Comparison of ENCODE assay signal across 1 cellular context in the genomic region with DNA sequence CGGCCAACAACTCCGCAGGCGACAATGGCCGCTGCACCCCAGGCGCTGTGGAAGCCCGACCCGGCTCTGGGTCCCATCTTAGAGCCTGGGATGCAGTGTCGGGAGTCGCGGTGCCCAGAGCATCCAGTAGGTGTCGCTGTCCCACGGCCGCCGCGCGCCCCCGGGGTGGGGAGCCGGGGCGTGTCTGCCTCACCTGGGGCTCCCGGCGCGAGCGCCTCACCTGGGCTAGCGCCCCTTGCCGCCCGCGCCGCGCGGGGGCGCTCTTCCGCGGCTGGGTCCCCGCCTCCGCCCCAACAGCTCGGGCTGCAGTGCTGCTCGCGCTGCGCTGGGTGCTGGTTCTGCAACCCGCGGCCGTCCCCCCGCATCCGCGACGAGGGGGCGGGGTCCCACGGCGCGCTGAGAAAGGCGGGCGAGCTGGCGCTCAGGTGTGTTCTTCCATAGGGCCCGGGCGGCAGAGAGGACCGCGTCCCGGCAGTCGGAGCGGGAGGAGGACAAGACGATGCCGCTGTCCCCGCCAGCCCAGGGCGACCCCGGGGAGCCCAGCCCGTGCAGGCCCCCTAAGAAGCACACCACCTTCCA.
TF ChIP-seq lines count a peak whose summit lies in the region.

A gene with protein sequence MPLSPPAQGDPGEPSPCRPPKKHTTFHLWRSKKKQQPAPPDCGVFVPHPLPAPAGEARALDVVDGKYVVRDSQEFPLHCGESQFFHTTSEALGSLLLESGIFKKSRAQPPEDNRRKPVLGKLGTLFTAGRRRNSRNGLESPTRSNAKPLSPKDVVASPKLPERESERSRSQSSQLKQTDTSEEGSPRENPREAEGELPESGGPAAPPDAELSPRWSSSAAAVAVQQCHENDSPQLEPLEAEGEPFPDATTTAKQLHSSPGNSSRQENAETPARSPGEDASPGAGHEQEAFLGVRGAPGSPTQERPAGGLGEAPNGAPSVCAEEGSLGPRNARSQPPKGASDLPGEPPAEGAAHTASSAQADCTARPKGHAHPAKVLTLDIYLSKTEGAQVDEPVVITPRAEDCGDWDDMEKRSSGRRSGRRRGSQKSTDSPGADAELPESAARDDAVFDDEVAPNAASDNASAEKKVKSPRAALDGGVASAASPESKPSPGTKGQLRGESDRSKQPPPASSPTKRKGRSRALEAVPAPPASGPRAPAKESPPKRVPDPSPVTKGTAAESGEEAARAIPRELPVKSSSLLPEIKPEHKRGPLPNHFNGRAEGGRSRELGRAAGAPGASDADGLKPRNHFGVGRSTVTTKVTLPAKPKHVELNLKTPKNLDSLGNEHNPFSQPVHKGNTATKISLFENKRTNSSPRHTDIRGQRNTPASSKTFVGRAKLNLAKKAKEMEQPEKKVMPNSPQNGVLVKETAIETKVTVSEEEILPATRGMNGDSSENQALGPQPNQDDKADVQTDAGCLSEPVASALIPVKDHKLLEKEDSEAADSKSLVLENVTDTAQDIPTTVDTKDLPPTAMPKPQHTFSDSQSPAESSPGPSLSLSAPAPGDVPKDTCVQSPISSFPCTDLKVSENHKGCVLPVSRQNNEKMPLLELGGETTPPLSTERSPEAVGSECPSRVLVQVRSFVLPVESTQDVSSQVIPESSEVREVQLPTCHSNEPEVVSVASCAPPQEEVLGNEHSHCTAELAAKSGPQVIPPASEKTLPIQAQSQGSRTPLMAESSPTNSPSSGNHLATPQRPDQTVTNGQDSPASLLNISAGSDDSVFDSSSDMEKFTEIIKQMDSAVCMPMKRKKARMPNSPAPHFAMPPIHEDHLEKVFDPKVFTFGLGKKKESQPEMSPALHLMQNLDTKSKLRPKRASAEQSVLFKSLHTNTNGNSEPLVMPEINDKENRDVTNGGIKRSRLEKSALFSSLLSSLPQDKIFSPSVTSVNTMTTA (N-terminal part only) (plus strand): TSS at position 308 of the 579 bp plus-strand sequence. CDS start 192 bp downstream, at position 500.

TF ChIP-seq in HepG2, 621 proteins besides CTCF, POLR2A, EP300 and RAD21 (continued from another document and continues in another):
- TF ChIP-seq ARNT2 (CRISPR knock-in tag; IDR thresholded peaks at IDR 0.05; ENCODE audit: low read depth), result no peak
- no peak for TF ChIP-seq ZNF720 (CRISPR knock-in tag; IDR thresholded peaks at IDR 0.05)
- TF ChIP-seq, protein P1, sequence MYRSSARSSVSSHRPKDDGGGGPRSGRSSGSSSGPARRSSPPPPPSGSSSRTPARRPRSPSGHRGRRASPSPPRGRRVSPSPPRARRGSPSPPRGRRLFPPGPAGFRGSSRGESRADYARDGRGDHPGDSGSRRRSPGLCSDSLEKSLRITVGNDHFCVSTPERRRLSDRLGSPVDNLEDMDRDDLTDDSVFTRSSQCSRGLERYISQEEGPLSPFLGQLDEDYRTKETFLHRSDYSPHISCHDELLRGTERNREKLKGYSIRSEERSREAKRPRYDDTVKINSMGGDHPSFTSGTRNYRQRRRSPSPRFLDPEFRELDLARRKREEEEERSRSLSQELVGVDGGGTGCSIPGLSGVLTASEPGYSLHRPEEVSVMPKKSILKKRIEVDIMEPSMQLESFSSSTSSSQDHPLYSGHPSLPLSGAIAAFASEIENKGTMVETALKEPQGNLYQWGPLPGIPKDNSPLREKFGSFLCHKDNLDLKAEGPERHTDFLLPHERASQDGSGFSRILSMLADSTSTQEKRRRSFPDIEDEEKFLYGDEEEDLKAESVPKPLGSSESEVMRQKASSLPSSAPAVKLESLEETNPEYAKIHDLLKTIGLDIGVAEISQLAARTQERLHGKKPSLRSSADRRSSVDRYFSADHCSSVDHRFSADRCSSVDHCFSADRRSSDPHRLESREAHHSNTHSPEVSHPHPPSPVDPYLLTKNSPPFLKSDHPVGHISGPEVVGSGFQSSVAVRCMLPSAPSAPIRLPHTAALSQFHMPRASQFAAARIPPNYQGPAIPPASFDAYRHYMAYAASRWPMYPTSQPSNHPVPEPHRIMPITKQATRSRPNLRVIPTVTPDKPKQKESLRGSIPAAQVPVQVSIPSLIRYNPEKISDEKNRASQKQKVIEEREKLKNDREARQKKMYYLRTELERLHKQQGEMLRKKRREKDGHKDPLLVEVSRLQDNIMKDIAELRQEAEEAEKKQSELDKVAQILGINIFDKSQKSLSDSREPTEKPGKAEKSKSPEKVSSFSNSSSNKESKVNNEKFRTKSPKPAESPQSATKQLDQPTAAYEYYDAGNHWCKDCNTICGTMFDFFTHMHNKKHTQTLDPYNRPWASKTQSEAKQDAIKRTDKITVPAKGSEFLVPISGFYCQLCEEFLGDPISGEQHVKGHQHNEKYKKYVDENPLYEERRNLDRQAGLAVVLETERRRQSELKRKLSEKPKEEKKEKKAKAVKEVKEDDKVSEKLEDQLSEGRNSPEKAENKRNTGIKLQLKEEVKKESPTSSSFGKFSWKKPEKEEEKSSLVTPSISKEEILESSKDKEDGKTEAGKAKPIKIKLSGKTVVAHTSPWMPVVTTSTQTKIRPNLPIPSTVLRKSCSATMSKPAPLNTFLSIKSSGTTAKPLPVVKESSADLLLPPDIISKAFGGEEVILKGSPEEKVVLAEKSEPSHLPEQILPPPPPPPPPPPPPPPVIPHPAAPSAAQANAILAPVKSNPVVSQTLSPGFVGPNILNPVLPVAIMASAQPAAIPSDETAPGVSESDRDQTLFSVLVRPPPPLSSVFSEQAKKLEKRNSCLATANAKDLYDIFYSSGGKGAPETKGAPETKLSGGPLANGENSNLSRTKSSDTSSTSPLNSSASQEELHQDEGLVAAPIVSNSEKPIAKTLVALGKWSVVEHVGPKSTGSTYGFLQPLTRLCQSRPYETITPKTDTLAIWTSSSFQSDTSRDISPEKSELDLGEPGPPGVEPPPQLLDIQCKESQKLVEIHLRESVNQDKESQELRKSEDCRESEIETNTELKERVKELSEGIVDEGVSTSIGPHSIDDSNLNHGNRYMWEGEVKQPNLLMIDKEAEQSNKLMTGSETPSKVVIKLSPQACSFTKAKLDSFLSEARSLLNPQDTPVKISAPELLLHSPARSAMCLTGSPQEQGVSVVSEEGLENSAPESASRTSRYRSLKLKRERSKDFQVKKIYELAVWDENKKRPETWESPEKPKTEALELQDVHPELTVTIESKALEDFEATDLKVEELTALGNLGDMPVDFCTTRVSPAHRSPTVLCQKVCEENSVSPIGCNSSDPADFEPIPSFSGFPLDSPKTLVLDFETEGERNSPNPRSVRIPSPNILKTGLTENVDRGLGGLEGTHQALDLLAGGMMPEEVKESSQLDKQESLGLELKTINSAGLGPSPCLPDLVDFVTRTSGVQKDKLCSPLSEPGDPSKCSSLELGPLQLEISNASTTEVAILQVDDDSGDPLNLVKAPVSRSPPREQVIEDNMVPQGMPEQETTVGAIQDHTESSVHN (CRISPR knock-in tag; IDR thresholded peaks at IDR 0.05), result no peak
- no peak for TF ChIP-seq ZNF674 (CRISPR knock-in tag; IDR thresholded peaks at IDR 0.05; ENCODE audit: low read depth)
- TF ChIP-seq, protein P2, sequence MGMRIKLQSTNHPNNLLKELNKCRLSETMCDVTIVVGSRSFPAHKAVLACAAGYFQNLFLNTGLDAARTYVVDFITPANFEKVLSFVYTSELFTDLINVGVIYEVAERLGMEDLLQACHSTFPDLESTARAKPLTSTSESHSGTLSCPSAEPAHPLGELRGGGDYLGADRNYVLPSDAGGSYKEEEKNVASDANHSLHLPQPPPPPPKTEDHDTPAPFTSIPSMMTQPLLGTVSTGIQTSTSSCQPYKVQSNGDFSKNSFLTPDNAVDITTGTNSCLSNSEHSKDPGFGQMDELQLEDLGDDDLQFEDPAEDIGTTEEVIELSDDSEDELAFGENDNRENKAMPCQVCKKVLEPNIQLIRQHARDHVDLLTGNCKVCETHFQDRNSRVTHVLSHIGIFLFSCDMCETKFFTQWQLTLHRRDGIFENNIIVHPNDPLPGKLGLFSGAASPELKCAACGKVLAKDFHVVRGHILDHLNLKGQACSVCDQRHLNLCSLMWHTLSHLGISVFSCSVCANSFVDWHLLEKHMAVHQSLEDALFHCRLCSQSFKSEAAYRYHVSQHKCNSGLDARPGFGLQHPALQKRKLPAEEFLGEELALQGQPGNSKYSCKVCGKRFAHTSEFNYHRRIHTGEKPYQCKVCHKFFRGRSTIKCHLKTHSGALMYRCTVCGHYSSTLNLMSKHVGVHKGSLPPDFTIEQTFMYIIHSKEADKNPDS (CRISPR knock-in tag; IDR thresholded peaks at IDR 0.05), result no peak
- TF ChIP-seq, protein P3, sequence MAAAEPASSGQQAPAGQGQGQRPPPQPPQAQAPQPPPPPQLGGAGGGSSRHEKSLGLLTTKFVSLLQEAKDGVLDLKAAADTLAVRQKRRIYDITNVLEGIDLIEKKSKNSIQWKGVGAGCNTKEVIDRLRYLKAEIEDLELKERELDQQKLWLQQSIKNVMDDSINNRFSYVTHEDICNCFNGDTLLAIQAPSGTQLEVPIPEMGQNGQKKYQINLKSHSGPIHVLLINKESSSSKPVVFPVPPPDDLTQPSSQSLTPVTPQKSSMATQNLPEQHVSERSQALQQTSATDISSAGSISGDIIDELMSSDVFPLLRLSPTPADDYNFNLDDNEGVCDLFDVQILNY (CRISPR knock-in tag; conservative IDR thresholded peaks at IDR 0.05), result no peak
- no peak for TF ChIP-seq STAT6 (CRISPR knock-in tag; IDR thresholded peaks at IDR 0.05; ENCODE audit: borderline replicate concordance)
- TF ChIP-seq NCOA1 (CRISPR knock-in tag; IDR thresholded peaks at IDR 0.05), result no peak
- no peak for TF ChIP-seq ZSCAN31 (CRISPR knock-in tag; IDR thresholded peaks at IDR 0.05; ENCODE audit: low read depth)
- TF ChIP-seq, protein P4, sequence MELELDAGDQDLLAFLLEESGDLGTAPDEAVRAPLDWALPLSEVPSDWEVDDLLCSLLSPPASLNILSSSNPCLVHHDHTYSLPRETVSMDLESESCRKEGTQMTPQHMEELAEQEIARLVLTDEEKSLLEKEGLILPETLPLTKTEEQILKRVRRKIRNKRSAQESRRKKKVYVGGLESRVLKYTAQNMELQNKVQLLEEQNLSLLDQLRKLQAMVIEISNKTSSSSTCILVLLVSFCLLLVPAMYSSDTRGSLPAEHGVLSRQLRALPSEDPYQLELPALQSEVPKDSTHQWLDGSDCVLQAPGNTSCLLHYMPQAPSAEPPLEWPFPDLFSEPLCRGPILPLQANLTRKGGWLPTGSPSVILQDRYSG (CRISPR knock-in tag; IDR thresholded peaks at IDR 0.05), result no peak
- TF ChIP-seq TCF7L2 (IDR thresholded peaks at IDR 0.05; ENCODE audit: low read depth, low read length), result no peak
- no peak for TF ChIP-seq ZNF672 (CRISPR knock-in tag; IDR thresholded peaks at IDR 0.05)
- TF ChIP-seq NFE2L2 (IDR thresholded peaks at IDR 0.05; ENCODE audit: low read length), result no peak
- peak; percentile 37; the same call in 1 of the 2 replicates for TF ChIP-seq SALL1 (CRISPR knock-in tag; IDR thresholded peaks at IDR 0.05)
- no peak for TF ChIP-seq TMF1 (CRISPR knock-in tag; IDR thresholded peaks at IDR 0.05; ENCODE audit: low read depth)
- TF ChIP-seq PATZ1 (CRISPR knock-in tag; IDR thresholded peaks at IDR 0.05), result peak; percentile 75
- TF ChIP-seq ZNF282 (IDR thresholded peaks at IDR 0.05; ENCODE audit: partially characterized antibody), result no peak
- no peak for TF ChIP-seq ZNF570 (CRISPR knock-in tag; IDR thresholded peaks at IDR 0.05; ENCODE audit: borderline replicate concordance)
- no peak for TF ChIP-seq FOXM1 (CRISPR knock-in tag; IDR thresholded peaks at IDR 0.05)
- TF ChIP-seq, protein P5, sequence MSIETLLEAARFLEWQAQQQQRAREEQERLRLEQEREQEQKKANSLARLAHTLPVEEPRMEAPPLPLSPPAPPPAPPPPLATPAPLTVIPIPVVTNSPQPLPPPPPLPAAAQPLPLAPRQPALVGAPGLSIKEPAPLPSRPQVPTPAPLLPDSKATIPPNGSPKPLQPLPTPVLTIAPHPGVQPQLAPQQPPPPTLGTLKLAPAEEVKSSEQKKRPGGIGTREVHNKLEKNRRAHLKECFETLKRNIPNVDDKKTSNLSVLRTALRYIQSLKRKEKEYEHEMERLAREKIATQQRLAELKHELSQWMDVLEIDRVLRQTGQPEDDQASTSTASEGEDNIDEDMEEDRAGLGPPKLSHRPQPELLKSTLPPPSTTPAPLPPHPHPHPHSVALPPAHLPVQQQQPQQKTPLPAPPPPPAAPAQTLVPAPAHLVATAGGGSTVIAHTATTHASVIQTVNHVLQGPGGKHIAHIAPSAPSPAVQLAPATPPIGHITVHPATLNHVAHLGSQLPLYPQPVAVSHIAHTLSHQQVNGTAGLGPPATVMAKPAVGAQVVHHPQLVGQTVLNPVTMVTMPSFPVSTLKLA (IDR thresholded peaks at IDR 0.05), result no peak
- no peak for TF ChIP-seq SRY (CRISPR knock-in tag; IDR thresholded peaks at IDR 0.05)
- TF ChIP-seq ZNF513 (CRISPR knock-in tag; conservative IDR thresholded peaks at IDR 0.05), result no peak
- TF ChIP-seq SIX1 (CRISPR knock-in tag; IDR thresholded peaks at IDR 0.05; ENCODE audit: borderline replicate concordance), result no peak
